In the genomic region with DNA sequence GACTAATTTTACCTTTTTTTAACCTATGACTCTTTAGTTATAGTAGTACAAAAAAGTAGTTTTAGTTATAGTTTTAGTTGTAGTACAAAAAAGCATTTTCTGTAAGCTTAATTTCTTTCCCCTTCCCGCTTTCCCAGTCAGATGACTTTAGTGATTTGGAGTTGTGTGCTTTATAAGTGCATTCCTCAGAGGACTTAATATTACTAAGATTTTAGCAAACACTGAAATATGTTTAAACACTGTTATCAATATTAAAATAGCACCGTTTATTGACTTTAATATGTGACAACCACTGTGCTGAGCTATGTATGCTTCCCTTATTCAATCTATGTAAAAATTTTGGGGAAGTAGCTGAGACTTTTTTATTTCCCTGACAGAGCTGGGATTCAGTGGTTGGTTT, we compare ENCODE assay signal across 16 cellular contexts.
"Had no signal": no experiment of that assay in that cellular context is flagged by ENCODE, and none has a peak within 500 bp of the region (broad histone marks: within the 10 kb centered on the region; RNA-seq: fewer than 3 reads in every experiment).

No MANE protein-coding gene starts in this region.

- H3K9me3 Mint-ChIP-seq: naive thymus-derived CD8-positive, alpha-beta T cell; neural crest cell had no signal

- ATAC-seq: gastroesophageal sphincter; left colon; mucosa of descending colon; naive thymus-derived CD8-positive, alpha-beta T cell; right cardiac atrium had no signal

- H3K4me1 Mint-ChIP-seq: neural crest cell had no signal

- H3K4me3 Mint-ChIP-seq: naive thymus-derived CD8-positive, alpha-beta T cell; neural crest cell had no signal

- DNase-seq: effector memory CD4-positive, alpha-beta T cell; esophagus squamous epithelium; foreskin fibroblast; glutamatergic neuron; left colon; mucosa of descending colon; naive thymus-derived CD8-positive, alpha-beta T cell; nucleus accumbens; ovary; right cardiac atrium; small intestine; stimulated activated CD4-positive, alpha-beta T cell treated with anti-CD3 and anti-CD28 coated beads, Interleukin-12 subunit alpha, Interleukin-12 subunit beta, amount 100 ng/mL, for 4 hours; stimulated activated naive CD4-positive, alpha-beta T cell; trophoblast cell had no signal

- H3K27me3 Mint-ChIP-seq: naive thymus-derived CD8-positive, alpha-beta T cell had no signal
